In genomic region chr7:135929249-135929648, GRCh38 we compare ENCODE assay signal across 23 cellular contexts. TPM values are rescaled to one million over a fixed set of nuclear protein-coding genes. Genes with fewer than 3 reads are reported as not detected.
A peak's percentile ranks its signal among the peaks of the same experiment; 100 is the strongest.
DNase-seq lines count a peak whose midpoint lies in the region; ATAC-seq lines count a peak whose summit lies in the region.
"Had no signal": no experiment of that assay in that cellular context is flagged by ENCODE, and none has a peak within 500 bp of the region (broad histone marks: within the 10 kb centered on the region; RNA-seq: fewer than 3 reads in every experiment).

No MANE protein-coding gene starts in this region.

- peak overlapping the region; percentile 39 for H3K56ac ChIP-seq in mesendoderm (ENCODE audit: low read length)

- WGBS in mesendoderm (ENCODE audit: extremely low coverage, insufficient coverage, low lambda C conversion rate) = no CpG with 5 or more reads among the region's 2 CpGs

- H3K4me2 ChIP-seq in mesendoderm (ENCODE audit: low read length) = no peak overlapping the region

- H3K27me3 Mint-ChIP-seq in stimulated activated naive CD8-positive, alpha-beta T cell treated with anti-CD3 and anti-CD28 coated beads, Interleukin-15, amount 100 ng/mL, for 72 hours = no peaks in the 10 kb centered on the region
- H3K27me3 Mint-ChIP-seq in activated T-helper 2 cell treated with anti-CD3 and anti-CD28 coated beads, Interferon-gamma antibody, Interleukin-2, Interleukin-4, amounts not matched to agents 10 μg/mL and 5 μg/mL and 100 μg/mL, durations not matched to agents 14 hours and 24 hours and 36 hours (ENCODE audit: low read depth) = no peaks in the 10 kb centered on the region
- H3K27me3 Mint-ChIP-seq: central memory CD8-positive, alpha-beta T cell; naive thymus-derived CD8-positive, alpha-beta T cell had no signal

- H3K4me3 Mint-ChIP-seq in stimulated activated naive CD8-positive, alpha-beta T cell treated with anti-CD3 and anti-CD28 coated beads, Interleukin-15, amount 100 ng/mL, for 72 hours = no peak overlapping the region
- H3K4me3 Mint-ChIP-seq in activated T-helper 2 cell treated with anti-CD3 and anti-CD28 coated beads, Interferon-gamma antibody, Interleukin-2, Interleukin-4, amounts not matched to agents 10 μg/mL and 5 μg/mL and 100 μg/mL, durations not matched to agents 14 hours and 24 hours and 36 hours (ENCODE audit: low read depth) = no peak overlapping the region
- H3K4me3 Mint-ChIP-seq: central memory CD8-positive, alpha-beta T cell; naive thymus-derived CD8-positive, alpha-beta T cell had no signal

- H4K8ac ChIP-seq in mesendoderm (ENCODE audit: low read depth, low read length) = no peak overlapping the region

- no peak for DNase-seq in stimulated activated naive CD8-positive, alpha-beta T cell treated with anti-CD3 and anti-CD28 coated beads, Interleukin-15, Interleukin-2, amounts not matched to agents 100 U/mL and 50 U/mL, for 24 hours
- no peak for DNase-seq in stimulated activated naive CD8-positive, alpha-beta T cell treated with anti-CD3 and anti-CD28 coated beads, Interleukin-15, amount 100 ng/mL, for 72 hours
- DNase-seq in amniotic epithelial cell (ENCODE audit: low read depth) (peak; percentile 56), mesendoderm (peak; percentile 70), kidney glomerular epithelial cell (lab: John Stamatoyannopoulos, UW) (no peak)
- DNase-seq in activated T-helper 2 cell treated with anti-CD3 and anti-CD28 coated beads, Interferon-gamma antibody, Interleukin-2, Interleukin-4, amounts not matched to agents 10 μg/mL and 5 μg/mL and 100 μg/mL, durations not matched to agents 14 hours and 24 hours and 36 hours (ENCODE audit: low spot score) = no peak
- DNase-seq: activated CD4-positive, alpha-beta T cell treated with anti-CD3 and anti-CD28 coated beads for 48 hours; activated CD8-positive, alpha-beta memory T cell treated with anti-CD3 and anti-CD28 coated beads, Interleukin-2, amount 50 U/mL, for 4 hours; activated gamma-delta T cell treated with Interleukin-2 at 50 U/mL for 16 hours; amygdala; DMS79 treated with DMSO at 0.1 percent for 48 hours; esophagus squamous epithelium; naive thymus-derived CD8-positive, alpha-beta T cell; NCI-H187 treated with DMSO at 0.1 percent for 48 hours; NCI-H446; spleen; SW 1271; testis had no signal

- ATAC-seq in stimulated activated naive CD8-positive, alpha-beta T cell treated with anti-CD3 and anti-CD28 coated beads, Interleukin-15, Interleukin-2, amounts not matched to agents 100 U/mL and 50 U/mL, for 24 hours = peak; percentile 68
- no peak for ATAC-seq in stimulated activated naive CD8-positive, alpha-beta T cell treated with anti-CD3 and anti-CD28 coated beads, Interleukin-15, amount 100 ng/mL, for 72 hours
- ATAC-seq in HG02870 (IDR thresholded peaks at IDR 0.05; ENCODE audit: unreplicated experiment) = no peak
- ATAC-seq: HCT116; naive thymus-derived CD8-positive, alpha-beta T cell had no signal

- peak overlapping the region; percentile 6 for H3K18ac ChIP-seq in mesendoderm (ENCODE audit: low read length)

- peaks cover 14% of the 10 kb centered on the region for H3K4me1 Mint-ChIP-seq in stimulated activated naive CD8-positive, alpha-beta T cell treated with anti-CD3 and anti-CD28 coated beads, Interleukin-15, amount 100 ng/mL, for 72 hours
- H3K4me1 Mint-ChIP-seq in activated T-helper 2 cell treated with anti-CD3 and anti-CD28 coated beads, Interferon-gamma antibody, Interleukin-2, Interleukin-4, amounts not matched to agents 10 μg/mL and 5 μg/mL and 100 μg/mL, durations not matched to agents 14 hours and 24 hours and 36 hours (ENCODE audit: low read depth) = peaks cover 15% of the 10 kb centered on the region

- H2AK5ac ChIP-seq in mesendoderm (ENCODE audit: low read length) = no peak overlapping the region

- H3K27me3 ChIP-seq in mesendoderm (ENCODE audit: insufficient read depth, low read length, poor library complexity) = no peaks in the 10 kb centered on the region
- H3K27me3 ChIP-seq: esophagus squamous epithelium, spleen, testis had no signal

- H3K79me2 ChIP-seq in mesendoderm (ENCODE audit: control insufficient read depth, insufficient read depth, low read length) = peaks cover 5% of the 10 kb centered on the region

- no peak overlapping the region for H2BK120ac ChIP-seq in mesendoderm (ENCODE audit: low read depth, low read length)

- H3K4me3 ChIP-seq in mesendoderm (ENCODE audit: low read length) = no peak overlapping the region
- H3K4me3 ChIP-seq: esophagus squamous epithelium, prostate gland, spleen, testis had no signal

- intact Hi-C loops in activated T-helper 2 cell treated with anti-CD3 and anti-CD28 coated beads, Interferon-gamma antibody, Interleukin-2, Interleukin-4, amounts not matched to agents 10 μg/mL and 5 μg/mL and 100 μg/mL, durations not matched to agents 14 hours and 24 hours and 36 hours (cut with micrococcal nuclease) = no loop called here

- peak overlapping the region; percentile 4 for H2BK5ac ChIP-seq in mesendoderm (ENCODE audit: low read length)

- peak overlapping the region; percentile 73 for H3K27ac ChIP-seq in mesendoderm (ENCODE audit: low read depth, low read length)
- H3K27ac ChIP-seq: prostate gland, RWPE1, spleen, testis had no signal

- no peak overlapping the region for H3K27ac Mint-ChIP-seq in stimulated activated naive CD8-positive, alpha-beta T cell treated with anti-CD3 and anti-CD28 coated beads, Interleukin-15, amount 100 ng/mL, for 72 hours
- no peak overlapping the region for H3K27ac Mint-ChIP-seq in activated T-helper 2 cell treated with anti-CD3 and anti-CD28 coated beads, Interferon-gamma antibody, Interleukin-2, Interleukin-4, amounts not matched to agents 10 μg/mL and 5 μg/mL and 100 μg/mL, durations not matched to agents 14 hours and 24 hours and 36 hours

- H3K9ac ChIP-seq in mesendoderm (ENCODE audit: low read length) = no peak overlapping the region

- peak overlapping the region; percentile 45 for H2BK15ac ChIP-seq in mesendoderm (replicated peaks; ENCODE audit: low read depth)

- no peak overlapping the region for H3K4ac ChIP-seq in mesendoderm (ENCODE audit: low read depth, low read length)

- H3K9me3 Mint-ChIP-seq in stimulated activated naive CD8-positive, alpha-beta T cell treated with anti-CD3 and anti-CD28 coated beads, Interleukin-15, amount 100 ng/mL, for 72 hours = no peaks in the 10 kb centered on the region
- no peaks in the 10 kb centered on the region for H3K9me3 Mint-ChIP-seq in activated T-helper 2 cell treated with anti-CD3 and anti-CD28 coated beads, Interferon-gamma antibody, Interleukin-2, Interleukin-4, amounts not matched to agents 10 μg/mL and 5 μg/mL and 100 μg/mL, durations not matched to agents 14 hours and 24 hours and 36 hours
- H3K9me3 Mint-ChIP-seq: central memory CD8-positive, alpha-beta T cell; naive thymus-derived CD8-positive, alpha-beta T cell had no signal

- H4K5ac ChIP-seq in mesendoderm (ENCODE audit: low read length) = no peak overlapping the region

- peaks cover 13% of the 10 kb centered on the region for H3K4me1 ChIP-seq in mesendoderm (ENCODE audit: control insufficient read depth, low read depth, low read length)

- H3K23ac ChIP-seq in mesendoderm (ENCODE audit: low read length) = no peak overlapping the region

- H3K79me1 ChIP-seq in mesendoderm (ENCODE audit: low read length) = peaks cover 7% of the 10 kb centered on the region

- peaks cover 35% of the 10 kb centered on the region for H3K36me3 Mint-ChIP-seq in activated T-helper 2 cell treated with anti-CD3 and anti-CD28 coated beads, Interferon-gamma antibody, Interleukin-2, Interleukin-4, amounts not matched to agents 10 μg/mL and 5 μg/mL and 100 μg/mL, durations not matched to agents 14 hours and 24 hours and 36 hours (ENCODE audit: low read depth)

- H3K36me3 ChIP-seq in mesendoderm (ENCODE audit: control insufficient read depth, insufficient read depth, low read length) = no peaks in the 10 kb centered on the region
- H3K36me3 ChIP-seq: prostate gland had no signal

RNA-seq across cellular contexts. Expression of gene MTPN, which starts 47.9 kb away (rescaled TPM):
- 102 TPM for polyA plus RNA-seq in mesendoderm (2013, experiment 1 of 2)
- 102 TPM for polyA plus RNA-seq in mesendoderm (2013, experiment 2 of 2)
- 113 and 118 TPM in 2 replicates for total RNA-seq in activated T-helper 2 cell treated with anti-CD3 and anti-CD28 coated beads, Interferon-gamma antibody, Interleukin-2, Interleukin-4, amounts not matched to agents 10 μg/mL and 5 μg/mL and 100 μg/mL, durations not matched to agents 14 hours and 24 hours and 36 hours

Comparison
In these comparisons a context has a peak if more than half of its experiments do, and no peak if none do; other contexts are left out.
1. DNase-seq: peak in amniotic epithelial cell (single experiment) and mesendoderm (single experiment); none in stimulated activated naive CD8-positive, alpha-beta T cell treated with anti-CD3 and anti-CD28 coated beads, Interleukin-15, Interleukin-2, amounts not matched to agents 100 U/mL and 50 U/mL, for 24 hours (single experiment), stimulated activated naive CD8-positive, alpha-beta T cell treated with anti-CD3 and anti-CD28 coated beads, Interleukin-15, amount 100 ng/mL, for 72 hours (0 of 2), kidney glomerular epithelial cell (single experiment) and activated T-helper 2 cell treated with anti-CD3 and anti-CD28 coated beads, Interferon-gamma antibody, Interleukin-2, Interleukin-4, amounts not matched to agents 10 μg/mL and 5 μg/mL and 100 μg/mL, durations not matched to agents 14 hours and 24 hours and 36 hours (single experiment).